Comparison of ENCODE assay signal across 1 cellular context in the genomic region with DNA sequence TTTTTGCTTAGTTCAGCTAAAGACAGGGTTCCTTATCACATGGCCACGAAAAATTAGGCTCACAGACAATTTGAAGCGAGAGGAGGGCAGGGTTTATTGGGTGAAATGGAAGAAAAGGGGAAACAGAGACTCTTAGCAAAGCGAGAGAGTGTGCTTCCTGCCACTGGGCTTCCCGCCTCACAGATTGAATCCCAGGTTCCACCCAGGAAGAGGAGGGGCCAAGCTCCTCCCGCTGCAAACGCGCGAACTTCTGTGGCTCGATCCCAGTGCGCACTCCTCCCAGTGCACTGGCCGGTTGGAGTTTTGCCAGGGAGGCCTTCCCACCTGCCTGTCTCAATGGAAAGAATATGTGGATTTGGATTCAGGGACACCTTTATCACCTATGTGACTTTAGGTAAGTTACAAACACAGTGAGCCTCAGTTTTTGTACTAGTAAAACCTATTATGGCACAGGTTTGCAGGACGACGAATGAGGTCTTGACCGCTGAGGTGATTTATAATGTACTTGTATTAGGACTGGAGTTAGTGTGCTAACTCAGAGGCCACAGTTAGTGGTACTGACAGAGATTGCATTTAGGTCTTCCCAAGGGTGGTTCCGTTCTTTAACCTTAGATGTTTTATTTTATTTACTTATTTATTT.
TF ChIP-seq lines count a peak whose summit lies in the region.

No MANE protein-coding gene starts in this region.

TF ChIP-seq in HepG2, 621 proteins besides CTCF, POLR2A, EP300 and RAD21:
- TF ChIP-seq ZSCAN29 (CRISPR knock-in tag; conservative IDR thresholded peaks at IDR 0.05) (no peak), NFATC3 (CRISPR knock-in tag; IDR thresholded peaks at IDR 0.05) (no peak), GABPA (IDR thresholded peaks at IDR 0.05; ENCODE audit: low read depth, low read length) (no peak), GABPA (CRISPR knock-in tag; IDR thresholded peaks at IDR 0.05; ENCODE audit: low read depth) (peak; percentile 66), GABPB1 (CRISPR knock-in tag; IDR thresholded peaks at IDR 0.05) (peak; percentile 64)
- TF ChIP-seq, protein P1, sequence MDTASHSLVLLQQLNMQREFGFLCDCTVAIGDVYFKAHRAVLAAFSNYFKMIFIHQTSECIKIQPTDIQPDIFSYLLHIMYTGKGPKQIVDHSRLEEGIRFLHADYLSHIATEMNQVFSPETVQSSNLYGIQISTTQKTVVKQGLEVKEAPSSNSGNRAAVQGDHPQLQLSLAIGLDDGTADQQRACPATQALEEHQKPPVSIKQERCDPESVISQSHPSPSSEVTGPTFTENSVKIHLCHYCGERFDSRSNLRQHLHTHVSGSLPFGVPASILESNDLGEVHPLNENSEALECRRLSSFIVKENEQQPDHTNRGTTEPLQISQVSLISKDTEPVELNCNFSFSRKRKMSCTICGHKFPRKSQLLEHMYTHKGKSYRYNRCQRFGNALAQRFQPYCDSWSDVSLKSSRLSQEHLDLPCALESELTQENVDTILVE (CRISPR knock-in tag; IDR thresholded peaks at IDR 0.05), result no peak
- TF ChIP-seq, protein P2, sequence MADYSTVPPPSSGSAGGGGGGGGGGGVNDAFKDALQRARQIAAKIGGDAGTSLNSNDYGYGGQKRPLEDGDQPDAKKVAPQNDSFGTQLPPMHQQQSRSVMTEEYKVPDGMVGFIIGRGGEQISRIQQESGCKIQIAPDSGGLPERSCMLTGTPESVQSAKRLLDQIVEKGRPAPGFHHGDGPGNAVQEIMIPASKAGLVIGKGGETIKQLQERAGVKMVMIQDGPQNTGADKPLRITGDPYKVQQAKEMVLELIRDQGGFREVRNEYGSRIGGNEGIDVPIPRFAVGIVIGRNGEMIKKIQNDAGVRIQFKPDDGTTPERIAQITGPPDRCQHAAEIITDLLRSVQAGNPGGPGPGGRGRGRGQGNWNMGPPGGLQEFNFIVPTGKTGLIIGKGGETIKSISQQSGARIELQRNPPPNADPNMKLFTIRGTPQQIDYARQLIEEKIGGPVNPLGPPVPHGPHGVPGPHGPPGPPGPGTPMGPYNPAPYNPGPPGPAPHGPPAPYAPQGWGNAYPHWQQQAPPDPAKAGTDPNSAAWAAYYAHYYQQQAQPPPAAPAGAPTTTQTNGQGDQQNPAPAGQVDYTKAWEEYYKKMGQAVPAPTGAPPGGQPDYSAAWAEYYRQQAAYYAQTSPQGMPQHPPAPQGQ (CRISPR knock-in tag; IDR thresholded peaks at IDR 0.05; ENCODE audit: borderline replicate concordance), result no peak
